Comparison of ENCODE assay signal across 8 cellular contexts in the genomic region with DNA sequence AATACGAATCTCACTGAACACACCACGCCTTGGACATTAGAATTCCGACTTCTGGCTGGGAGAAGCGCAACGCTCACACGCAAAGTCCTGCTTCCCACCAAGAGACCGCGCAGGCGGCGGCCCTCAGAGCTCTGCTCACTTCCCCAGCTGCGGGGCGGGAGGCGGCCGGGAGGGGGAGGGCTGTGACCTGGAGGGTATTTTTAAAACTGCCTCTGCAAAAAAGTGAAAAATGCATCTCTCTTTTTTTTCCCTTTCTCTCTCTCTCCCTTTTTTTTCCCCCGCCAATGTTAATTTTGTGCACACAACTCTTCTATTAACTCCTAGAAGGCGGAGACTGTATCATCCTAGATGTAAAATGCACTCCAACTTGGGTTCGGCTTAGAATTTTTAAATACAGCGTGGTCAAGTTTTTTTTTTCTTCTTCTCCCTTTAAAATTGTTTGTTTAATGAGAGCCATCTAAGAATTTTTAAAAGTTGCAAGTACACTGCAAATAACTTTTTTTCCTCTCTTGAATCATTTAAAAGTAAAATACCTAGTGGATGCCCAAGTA.
A peak's percentile ranks its signal among the peaks of the same experiment; 100 is the strongest.
DNase-seq lines count a peak whose midpoint lies in the region; ATAC-seq lines count a peak whose summit lies in the region.

No MANE protein-coding gene starts in this region.

- peak; percentile 46 to 66 (median 60) for DNase-seq in activated naive CD4-positive, alpha-beta T cell (lab: John Stamatoyannopoulos, UW)
- no peak for DNase-seq in activated naive CD4-positive, alpha-beta T cell treated with Interleukin-2 at 50 U/mL for 16 hours
- DNase-seq in RPMI8226 (peak; percentile 70), NCI-H1105 (lab: John Stamatoyannopoulos, UW) (no peak), medulla oblongata (ENCODE audit: extremely low spot score) (no peak)
- peak in 2 of 10 donors; percentile 50 to 58 for DNase-seq in naive thymus-derived CD8-positive, alpha-beta T cell

- POLR2A ChIA-PET in naive thymus-derived CD8-positive, alpha-beta T cell (lab: Charles Lee): interaction anchor here (0.9 to 2.7 kb wide), 5 partner anchors 66 to 152 kb away, joined by 3 to 8 read pairs (median 5); a partner anchor contains a TSS

- H3K9me3 ChIP-seq in endocrine pancreas (ENCODE audit: control insufficient read depth, low read length): no peaks in the 10 kb centered on the region

- peaks cover 29 to 42% (median 37%) of the 10 kb centered on the region in 4 donors for H3K4me1 Mint-ChIP-seq in naive thymus-derived CD8-positive, alpha-beta T cell

- no peaks in the 10 kb centered on the region for H3K36me3 ChIP-seq in endocrine pancreas (ENCODE audit: control insufficient read depth, insufficient read depth, low read length)

- peak overlapping the region; percentile 96 to 100 (median 98) for H3K27ac Mint-ChIP-seq in naive thymus-derived CD8-positive, alpha-beta T cell

- H3K4me3 Mint-ChIP-seq in naive thymus-derived CD8-positive, alpha-beta T cell: peak overlapping the region; percentile 92 to 99 (median 97)

- H3K9ac ChIP-seq in endocrine pancreas (ENCODE audit: control insufficient read depth, insufficient read depth, low read length): no peak overlapping the region

- H3K27me3 ChIP-seq in endocrine pancreas (ENCODE audit: control insufficient read depth, insufficient read depth, low read length): no peaks in the 10 kb centered on the region

- peak overlapping the region; percentile 60 for H3K4me3 ChIP-seq in endocrine pancreas (ENCODE audit: control insufficient read depth, insufficient read depth, low read length)

- H3K4me1 ChIP-seq in endocrine pancreas (ENCODE audit: control insufficient read depth, insufficient read depth, low read length): no peaks in the 10 kb centered on the region

- H3K27me3 Mint-ChIP-seq in naive thymus-derived CD8-positive, alpha-beta T cell: peaks cover 0 to 7% (median under 1%) of the 10 kb centered on the region in 5 donors

- peaks cover 0 to 7% (median 2%) of the 10 kb centered on the region in 9 donors for H3K9me3 Mint-ChIP-seq in naive thymus-derived CD8-positive, alpha-beta T cell

- peaks cover 0 to 6% (median 3%) of the 10 kb centered on the region in 3 donors for H3K36me3 Mint-ChIP-seq in naive thymus-derived CD8-positive, alpha-beta T cell

- ATAC-seq in HG02884 (IDR thresholded peaks at IDR 0.05; ENCODE audit: unreplicated experiment): peak; percentile 39
- peak; percentile 45 to 55 for ATAC-seq in naive thymus-derived CD8-positive, alpha-beta T cell

Comparison
In these comparisons a context has a peak if more than half of its experiments do, and no peak if none do; other contexts are left out.
1. DNase-seq: peak in activated naive CD4-positive, alpha-beta T cell (4 of 4) and RPMI8226 (single experiment); none in activated naive CD4-positive, alpha-beta T cell treated with Interleukin-2 at 50 U/mL for 16 hours (single experiment), NCI-H1105 (single experiment) and medulla oblongata (single experiment).